In genomic region chr6:89638320-89639195, GRCh38 we compare ENCODE assay signal across 8 cellular contexts. TPM values are rescaled to one million over a fixed set of nuclear protein-coding genes. Genes with fewer than 3 reads are reported as not detected.
DNase-seq lines count a peak whose midpoint lies in the region; ATAC-seq lines count a peak whose summit lies in the region.

LYRM2 (minus strand) TSS chr6:89638747; CDS start chr6:89638716, 31 bp downstream.

- DNase-seq in C1 segment of cervical spinal cord (lab: John Stamatoyannopoulos, UW) (peak; percentile 77 to 99 (median 96)), NCI-H748 (lab: John Stamatoyannopoulos, UW; ENCODE audit: unreplicated experiment) (peak; percentile 96), dedifferentiated amniotic fluid mesenchymal stem cell (ENCODE audit: extremely low spot score) (peak; percentile 95), left lobe of liver (ENCODE audit: low spot score) (peak; percentile 96)
- peak; percentile 87 for DNase-seq in activated CD4-positive, alpha-beta T cell treated with anti-CD3 and anti-CD28 coated beads, Interleukin-2, amount 50 U/mL, for 1 hour
- peak; percentile 83 for DNase-seq in stimulated activated CD4-positive, alpha-beta T cell treated with anti-CD3 and anti-CD28 coated beads, Interleukin-2, amount 100 ng/mL, for 4 hours (ENCODE audit: low read depth)

- peak; percentile 97 for ATAC-seq in GM19351 (IDR thresholded peaks at IDR 0.05; ENCODE audit: unreplicated experiment)
- peak; percentile 99 for ATAC-seq in HG03521 (IDR thresholded peaks at IDR 0.05; ENCODE audit: unreplicated experiment)
- ATAC-seq in left lobe of liver = peak; percentile 96

RNA-seq across cellular contexts. Expression of gene LYRM2, which starts in this region (rescaled TPM):
- total RNA-seq in left lobe of liver = 11.7 TPM

Comparison
In these comparisons a context has a peak if more than half of its experiments do, and no peak if none do; other contexts are left out.
1. Peak in every context shown above with its lines: DNase-seq and ATAC-seq.